ENCODE assay signal across 16 cellular contexts in genomic region chr6:108873251-108873650, GRCh38.
DNase-seq lines count a peak whose midpoint lies in the region; ATAC-seq and TF ChIP-seq lines count a peak whose summit lies in the region.
"Had no signal": no experiment of that assay in that cellular context is flagged by ENCODE, and none has a peak within 500 bp of the region (broad histone marks: within the 10 kb centered on the region; RNA-seq: fewer than 3 reads in every experiment).

No MANE protein-coding gene starts in this region.

- no peaks in the 10 kb centered on the region for H3K27me3 Mint-ChIP-seq in effector memory CD8-positive, alpha-beta T cell

- no peaks in the 10 kb centered on the region for H3K4me1 ChIP-seq in HEK293 (ENCODE audit: control insufficient read depth, insufficient read depth, low read length)
- H3K4me1 ChIP-seq in subcutaneous abdominal adipose tissue (ENCODE audit: control insufficient read depth in 5 of 5, insufficient read depth in 5 of 5, low read length in 5 of 5), result peaks cover 6 to 67% (median 61%) of the 10 kb centered on the region in 5 donors

- H3K4me3 ChIP-seq in HEK293 (ENCODE audit: low read depth, low read length), result no peak overlapping the region
- H3K4me3 ChIP-seq in SK-N-MC, result no peak overlapping the region
- no peak overlapping the region for H3K4me3 ChIP-seq in subcutaneous abdominal adipose tissue (ENCODE audit: low read depth in 1 of 5, low read length in 5 of 5)
- H3K4me3 ChIP-seq: BLaER1 had no signal

- no peak for DNase-seq in SK-N-MC (ENCODE audit: low read depth, low spot score)
- DNase-seq in effector memory CD8-positive, alpha-beta T cell, result no peak
- DNase-seq in GM19240 (ENCODE audit: insufficient read length, low spot score), result no peak
- DNase-seq: activated CD4-positive, alpha-beta T cell treated with anti-CD3 and anti-CD28 coated beads for 4 hours; activated T-cell treated with anti-CD3 and anti-CD28 coated beads, Interleukin-2, amount 50 U/mL, for 4 hours; dermis blood vessel endothelial cell; DMS153; erythroblast; NCI-H1694; NCI-H446 treated with DMSO at 0.1 percent for 48 hours; nephron progenitor cell had no signal

- H3K27ac Mint-ChIP-seq in effector memory CD8-positive, alpha-beta T cell, result peak overlapping the region; percentile 93 to 97

- H3K27ac ChIP-seq in HEK293 (ENCODE audit: extremely low read depth, low read depth, low read length), result no peak overlapping the region
- H3K27ac ChIP-seq in SK-N-MC, result peak overlapping the region; percentile 28; the same call in 1 of the 2 replicates
- peak overlapping the region; percentile 85 for H3K27ac ChIP-seq in subcutaneous abdominal adipose tissue (ENCODE audit: low read depth, low read length)
- H3K27ac ChIP-seq: BLaER1 had no signal

- H3K36me3 ChIP-seq in HEK293 (ENCODE audit: control insufficient read depth in 2 of 2, insufficient read depth in 1 of 2, low read length in 2 of 2), result no peaks in the 10 kb centered on the region; a peak in 1 of 3 replicates
- H3K36me3 ChIP-seq in SK-N-MC (ENCODE audit: insufficient read depth, low read length), result peaks cover 10% of the 10 kb centered on the region
- H3K36me3 ChIP-seq in subcutaneous abdominal adipose tissue (ENCODE audit: control insufficient read depth in 5 of 5, insufficient read depth in 5 of 5, low read length in 5 of 5), result peaks cover 0 to 13% (median 0%) of the 10 kb centered on the region in 5 donors

- CTCF ChIA-PET in HEK293 (lab: Yijun Ruan, JAX), result interaction anchor here (1.2 to 2.0 kb wide), 2 partner anchors 9 to 27 kb away, joined by 5 to 7 read pairs; no protein-coding TSS in a partner anchor

- H3K9ac ChIP-seq in SK-N-MC (ENCODE audit: insufficient read length), result no peak overlapping the region
- peak overlapping the region in 1 of 5 donors; percentile 19 for H3K9ac ChIP-seq in subcutaneous abdominal adipose tissue (ENCODE audit: low read length in 5 of 5)
- H3K9ac ChIP-seq: BLaER1 had no signal

- POLR2A ChIA-PET in HEK293 (lab: Yijun Ruan, JAX), result interaction anchor here (0.8 kb wide), 1 partner anchor 1201 kb away, joined by 3 read pairs; no protein-coding TSS in a partner anchor

- peak overlapping the region in 1 of 2 donors; percentile 74 for H3K4me3 Mint-ChIP-seq in effector memory CD8-positive, alpha-beta T cell
- H3K4me3 Mint-ChIP-seq: activated T-cell treated with anti-CD3 and anti-CD28 coated beads, Interleukin-2, amount 50 U/mL, for 4 hours; nephron progenitor cell had no signal

- no peak for TF ChIP-seq CTCF in HEK293 (tag by site-specific recombination; IDR thresholded peaks at IDR 0.05)

- H3K9me3 ChIP-seq in HEK293 (ENCODE audit: control insufficient read depth, insufficient read depth, low read depth, low read length) (no peaks in the 10 kb centered on the region), SK-N-MC (ENCODE audit: low read depth, low read length) (no peaks in the 10 kb centered on the region), subcutaneous abdominal adipose tissue (ENCODE audit: control insufficient read depth in 5 of 5, low read length in 5 of 5) (no peaks in the 10 kb centered on the region)
- H3K9me3 ChIP-seq: BLaER1 had no signal

- ATAC-seq in effector memory CD8-positive, alpha-beta T cell (replicated peaks), result no peak
- no peak for ATAC-seq in HG02588 (IDR thresholded peaks at IDR 0.05; ENCODE audit: unreplicated experiment)
- ATAC-seq in GM18517 (IDR thresholded peaks at IDR 0.05; ENCODE audit: unreplicated experiment), result no peak
- ATAC-seq: activated T-cell treated with anti-CD3 and anti-CD28 coated beads, Interleukin-2, amount 50 U/mL, for 4 hours had no signal

- peaks cover 16% of the 10 kb centered on the region for H3K36me3 Mint-ChIP-seq in effector memory CD8-positive, alpha-beta T cell (ENCODE audit: insufficient read depth)

- no peaks in the 10 kb centered on the region for H3K27me3 ChIP-seq in subcutaneous abdominal adipose tissue (ENCODE audit: control insufficient read depth in 5 of 5, insufficient read depth in 4 of 5, low read length in 5 of 5)
- H3K27me3 ChIP-seq: BLaER1 had no signal

- H3K9me3 Mint-ChIP-seq in effector memory CD8-positive, alpha-beta T cell, result no peaks in the 10 kb centered on the region
- H3K9me3 Mint-ChIP-seq: activated T-cell treated with anti-CD3 and anti-CD28 coated beads, Interleukin-2, amount 50 U/mL, for 4 hours; nephron progenitor cell had no signal

- peaks cover 42 to 57% of the 10 kb centered on the region in 2 donors for H3K4me1 Mint-ChIP-seq in effector memory CD8-positive, alpha-beta T cell (ENCODE audit: low read depth in 2 of 2)

TF ChIP-seq in HEK293, 187 proteins besides CTCF, POLR2A, EP300 and RAD21:
- no peak for TF ChIP-seq ZNF501 (tag by site-specific recombination; IDR thresholded peaks at IDR 0.05)
- no peak for TF ChIP-seq OVOL3 (tag by site-specific recombination; IDR thresholded peaks at IDR 0.05)
- no peak for TF ChIP-seq ZSCAN4 (tag by site-specific recombination; IDR thresholded peaks at IDR 0.05)
- TF ChIP-seq ZSCAN30 (tag by site-specific recombination; IDR thresholded peaks at IDR 0.05), result no peak
- TF ChIP-seq, protein P1, sequence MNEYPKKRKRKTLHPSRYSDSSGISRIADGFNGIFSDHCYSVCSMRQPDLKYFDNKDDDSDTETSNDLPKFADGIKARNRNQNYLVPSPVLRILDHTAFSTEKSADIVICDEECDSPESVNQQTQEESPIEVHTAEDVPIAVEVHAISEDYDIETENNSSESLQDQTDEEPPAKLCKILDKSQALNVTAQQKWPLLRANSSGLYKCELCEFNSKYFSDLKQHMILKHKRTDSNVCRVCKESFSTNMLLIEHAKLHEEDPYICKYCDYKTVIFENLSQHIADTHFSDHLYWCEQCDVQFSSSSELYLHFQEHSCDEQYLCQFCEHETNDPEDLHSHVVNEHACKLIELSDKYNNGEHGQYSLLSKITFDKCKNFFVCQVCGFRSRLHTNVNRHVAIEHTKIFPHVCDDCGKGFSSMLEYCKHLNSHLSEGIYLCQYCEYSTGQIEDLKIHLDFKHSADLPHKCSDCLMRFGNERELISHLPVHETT (tag by site-specific recombination; IDR thresholded peaks at IDR 0.05), result no peak
- TF ChIP-seq ZNF23 (tag by site-specific recombination; IDR thresholded peaks at IDR 0.05; ENCODE audit: borderline replicate concordance), result no peak
- no peak for TF ChIP-seq ZNF335 (tag by site-specific recombination; conservative IDR thresholded peaks at IDR 0.05)
- no peak for TF ChIP-seq SCRT2 (tag by site-specific recombination; IDR thresholded peaks at IDR 0.05)
- TF ChIP-seq ZNF645 (tag by site-specific recombination; IDR thresholded peaks at IDR 0.05), result no peak
- peak; percentile 35; the same call in 1 of the 2 replicates for TF ChIP-seq KLF1 (tag by site-specific recombination; IDR thresholded peaks at IDR 0.05)
- no peak for TF ChIP-seq ZNF707 (tag by site-specific recombination; IDR thresholded peaks at IDR 0.05)
- peak; percentile 63 for TF ChIP-seq ZIC2 (tag by site-specific recombination; IDR thresholded peaks at IDR 0.05)
- no peak for TF ChIP-seq ZNF530 (tag by site-specific recombination; IDR thresholded peaks at IDR 0.05; ENCODE audit: low read depth)
